ENCODE assay signal across 1 cellular context in the genomic region with DNA sequence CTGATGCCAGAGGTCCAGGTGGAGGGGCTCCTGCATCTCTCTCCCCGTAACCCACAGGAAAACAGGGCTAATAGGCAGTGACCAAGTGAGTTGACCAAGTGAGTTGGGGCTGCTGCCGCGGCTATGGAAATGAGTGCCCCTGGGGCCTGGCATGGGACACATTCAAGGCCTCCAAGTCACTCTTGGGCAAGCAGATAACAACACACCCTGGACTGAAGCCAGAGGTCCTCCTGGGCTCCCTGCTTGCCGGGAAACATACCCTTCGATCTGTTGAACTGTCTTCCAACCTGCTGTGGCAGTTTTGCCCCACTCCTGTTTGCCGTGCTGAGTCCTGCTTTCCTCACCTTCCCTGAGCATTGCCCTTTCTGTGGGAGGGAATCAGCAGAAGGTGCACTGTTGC.
TF ChIP-seq lines count a peak whose summit lies in the region.

No MANE protein-coding gene starts in this region.

TF ChIP-seq in HepG2, 621 proteins besides CTCF, POLR2A, EP300 and RAD21 (continued from another document):
- TF ChIP-seq, protein P1, sequence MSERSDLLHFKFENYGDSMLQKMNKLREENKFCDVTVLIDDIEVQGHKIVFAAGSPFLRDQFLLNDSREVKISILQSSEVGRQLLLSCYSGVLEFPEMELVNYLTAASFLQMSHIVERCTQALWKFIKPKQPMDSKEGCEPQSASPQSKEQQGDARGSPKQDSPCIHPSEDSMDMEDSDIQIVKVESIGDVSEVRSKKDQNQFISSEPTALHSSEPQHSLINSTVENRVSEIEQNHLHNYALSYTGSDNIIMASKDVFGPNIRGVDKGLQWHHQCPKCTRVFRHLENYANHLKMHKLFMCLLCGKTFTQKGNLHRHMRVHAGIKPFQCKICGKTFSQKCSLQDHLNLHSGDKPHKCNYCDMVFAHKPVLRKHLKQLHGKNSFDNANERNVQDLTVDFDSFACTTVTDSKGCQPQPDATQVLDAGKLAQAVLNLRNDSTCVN (CRISPR knock-in tag; IDR thresholded peaks at IDR 0.05; ENCODE audit: borderline replicate concordance): no peak
- TF ChIP-seq RBM22 (optimal IDR thresholded peaks at IDR 0.05; ENCODE audit: low read length) (no peak), ZSCAN12 (CRISPR knock-in tag; IDR thresholded peaks at IDR 0.05) (no peak), MEF2D (CRISPR knock-in tag; IDR thresholded peaks at IDR 0.05) (no peak), RELA (CRISPR knock-in tag; IDR thresholded peaks at IDR 0.05) (no peak), ZNF605 (CRISPR knock-in tag; IDR thresholded peaks at IDR 0.05) (no peak)
TF ChIP-seq in HepG2: peak in this region for 0.
